ENCODE assay signal across 24 cellular contexts in genomic region chr5:196350-196749, GRCh38. TPM values are rescaled to one million over a fixed set of nuclear protein-coding genes. Genes with fewer than 3 reads are reported as not detected.
"Had no signal": no experiment of that assay in that cellular context is flagged by ENCODE, and none has a peak within 500 bp of the region (broad histone marks: within the 10 kb centered on the region; RNA-seq: fewer than 3 reads in every experiment).

No MANE protein-coding gene starts in this region.

- DNase-seq: activated CD4-positive, alpha-beta T cell treated with anti-CD3 and anti-CD28 coated beads, Interleukin-2, amount 10 ng/mL, durations not matched to agents 24 days and 14 days; activated CD8-positive, alpha-beta T cell treated with anti-CD3 and anti-CD28 coated beads for 36 hours; activated naive CD4-positive, alpha-beta T cell treated with anti-CD3 and anti-CD28 coated beads for 36 hours; activated T-cell treated with anti-CD3 and anti-CD28 coated beads, Interleukin-2, amount 50 U/mL, for 1 hour; naive thymus-derived CD4-positive, alpha-beta T cell; stimulated activated CD4-positive, alpha-beta T cell treated with anti-CD3 and anti-CD28 coated beads, Interleukin-4, amount 100 ng/mL, for 24 hours; stimulated activated naive B cell treated with anti-CD40 and anti-IgM and Interleukin-4, amounts not matched to agents 10 μg/mL and 1 μg/mL and 100 μg/mL, for 72 hours had no signal

- H3K4me3 ChIP-seq: neural progenitor cell, right lobe of liver, smooth muscle cell, tibial artery had no signal

- H3K9me3 ChIP-seq: right lobe of liver, tibial artery had no signal

- H3K4me3 Mint-ChIP-seq: activated CD4-positive, alpha-beta T cell treated with anti-CD3 and anti-CD28 coated beads, Interleukin-2, amount 10 ng/mL, durations not matched to agents 24 days and 14 days; activated CD8-positive, alpha-beta T cell treated with anti-CD3 and anti-CD28 coated beads for 36 hours; activated naive CD4-positive, alpha-beta T cell treated with anti-CD3 and anti-CD28 coated beads for 36 hours; activated T-helper 17 cell treated with anti-CD3 and anti-CD28 coated beads, Interleukin-2, amount 50 U/mL, for 72 hours; naive thymus-derived CD4-positive, alpha-beta T cell; neural progenitor cell; stimulated activated naive B cell treated with anti-CD40 and anti-IgM and Interleukin-4, amounts not matched to agents 10 μg/mL and 1 μg/mL and 100 μg/mL, for 72 hours; T-helper 1 cell treated with Interleukin-12 subunit alpha and Interleukin-12 subunit beta and Interleukin-4 antibody, amounts not matched to agents 30 μg/mL and 1 μg/mL, for 36 hours had no signal

- H3K36me3 ChIP-seq: neural progenitor cell, right lobe of liver had no signal

- H3K4me1 ChIP-seq: foreskin keratinocyte had no signal

- H3K27ac ChIP-seq: dorsolateral prefrontal cortex, epithelial cell of prostate, foreskin keratinocyte, neural progenitor cell, right lobe of liver, tibial artery had no signal

- H3K36me3 Mint-ChIP-seq: brain; naive thymus-derived CD4-positive, alpha-beta T cell; neural progenitor cell had no signal

- H3K27me3 ChIP-seq: neural progenitor cell, right lobe of liver, tibial artery had no signal

- H3K27me3 Mint-ChIP-seq: activated CD8-positive, alpha-beta T cell treated with anti-CD3 and anti-CD28 coated beads for 36 hours; activated T-helper 17 cell treated with anti-CD3 and anti-CD28 coated beads, Interleukin-2, amount 50 U/mL, for 72 hours; brain had no signal

- H3K4me2 ChIP-seq: neural progenitor cell, smooth muscle cell had no signal

- H3K4me1 Mint-ChIP-seq: activated T-helper 17 cell treated with anti-CD3 and anti-CD28 coated beads, Interleukin-2, amount 50 U/mL, for 72 hours had no signal

- H3K9ac ChIP-seq: neural progenitor cell had no signal

- H3K9me3 Mint-ChIP-seq: activated CD4-positive, alpha-beta T cell treated with anti-CD3 and anti-CD28 coated beads, Interleukin-2, amount 10 ng/mL, durations not matched to agents 24 days and 14 days; activated CD8-positive, alpha-beta T cell treated with anti-CD3 and anti-CD28 coated beads for 36 hours; activated naive CD4-positive, alpha-beta T cell treated with anti-CD3 and anti-CD28 coated beads for 36 hours; activated T-helper 17 cell treated with anti-CD3 and anti-CD28 coated beads, Interleukin-2, amount 50 U/mL, for 72 hours; brain; naive thymus-derived CD4-positive, alpha-beta T cell; neural progenitor cell; stimulated activated naive B cell treated with anti-CD40 and anti-IgM and Interleukin-4, amounts not matched to agents 10 μg/mL and 1 μg/mL and 100 μg/mL, for 72 hours; T-helper 1 cell treated with Interleukin-12 subunit alpha and Interleukin-12 subunit beta and Interleukin-4 antibody, amounts not matched to agents 30 μg/mL and 1 μg/mL, for 36 hours had no signal

- ATAC-seq: activated CD8-positive, alpha-beta T cell treated with anti-CD3 and anti-CD28 coated beads for 36 hours; activated T-helper 17 cell treated with anti-CD3 and anti-CD28 coated beads, Interleukin-2, amount 50 U/mL, for 72 hours; foreskin keratinocyte; naive thymus-derived CD4-positive, alpha-beta T cell; right lobe of liver; stimulated activated naive B cell treated with anti-CD40 and anti-IgM and Interleukin-4, amounts not matched to agents 10 μg/mL and 1 μg/mL and 100 μg/mL, for 72 hours had no signal

- H2AFZ ChIP-seq: neural progenitor cell had no signal

- H3K27ac Mint-ChIP-seq: activated CD4-positive, alpha-beta T cell treated with anti-CD3 and anti-CD28 coated beads, Interleukin-2, amount 10 ng/mL, durations not matched to agents 24 days and 14 days; activated CD8-positive, alpha-beta T cell treated with anti-CD3 and anti-CD28 coated beads for 36 hours; activated naive CD4-positive, alpha-beta T cell treated with anti-CD3 and anti-CD28 coated beads for 36 hours; activated T-helper 17 cell treated with anti-CD3 and anti-CD28 coated beads, Interleukin-2, amount 50 U/mL, for 72 hours; naive thymus-derived CD4-positive, alpha-beta T cell; stimulated activated naive B cell treated with anti-CD40 and anti-IgM and Interleukin-4, amounts not matched to agents 10 μg/mL and 1 μg/mL and 100 μg/mL, for 72 hours; T-helper 1 cell treated with Interleukin-12 subunit alpha and Interleukin-12 subunit beta and Interleukin-4 antibody, amounts not matched to agents 30 μg/mL and 1 μg/mL, for 36 hours had no signal

RNA-seq across cellular contexts. Expression of gene LRRC14B, which starts 5.1 kb away (rescaled TPM):
- total RNA-seq: activated CD4-positive, alpha-beta T cell treated with anti-CD3 and anti-CD28 coated beads, Interleukin-2, amount 10 ng/mL, durations not matched to agents 24 days and 14 days; activated naive CD4-positive, alpha-beta T cell treated with anti-CD3 and anti-CD28 coated beads for 36 hours; activated T-helper 17 cell treated with anti-CD3 and anti-CD28 coated beads, Interleukin-2, amount 50 U/mL, for 72 hours; fibroblast of lung; foreskin keratinocyte; kidney epithelial cell; mucosa of gallbladder; naive thymus-derived CD4-positive, alpha-beta T cell; osteocyte; pulmonary artery endothelial cell; right lobe of liver; smooth muscle cell; subcutaneous adipose tissue had no signal
- polyA plus RNA-seq: fibroblast of lung, foreskin keratinocyte, liver, smooth muscle cell had no signal
